9 cellular contexts compared by ENCODE assay signal in genomic region chr16:30052671-30053372, GRCh38. TPM values are rescaled to one million over a fixed set of nuclear protein-coding genes. Genes with fewer than 3 reads are reported as not detected.
DNase-seq lines count a peak whose midpoint lies in the region; ATAC-seq and TF ChIP-seq lines count a peak whose summit lies in the region.
"Had no signal": no experiment of that assay in that cellular context is flagged by ENCODE, and none has a peak within 500 bp of the region (broad histone marks: within the 10 kb centered on the region; RNA-seq: fewer than 3 reads in every experiment).

No MANE protein-coding gene starts in this region.

- H3K4me1 ChIP-seq in KMS-11 (ENCODE audit: low read depth, poor library complexity, severe bottlenecking) (peaks cover 8% of the 10 kb centered on the region), PC-9 (replicated peaks; ENCODE audit: insufficient read depth) (peaks cover 20% of the 10 kb centered on the region), esophagus squamous epithelium (peaks cover 18 to 74% (median 28%) of the 10 kb centered on the region in 3 donors)

- no peaks in the 10 kb centered on the region for H3K79me2 ChIP-seq in KMS-11 (ENCODE audit: insufficient read depth, low read depth)
- H3K79me2 ChIP-seq in PC-9 (ENCODE audit: low read depth) = peaks cover 6% of the 10 kb centered on the region

- H3K9me2 ChIP-seq in PC-9 (ENCODE audit: insufficient read depth) = no peaks in the 10 kb centered on the region

- peak overlapping the region; percentile 81 for H2AFZ ChIP-seq in KMS-11 (ENCODE audit: low read depth)
- H2AFZ ChIP-seq in PC-9 = peak overlapping the region; percentile 70

- H3K36me3 ChIP-seq in KMS-11 (ENCODE audit: insufficient read depth) (no peaks in the 10 kb centered on the region), PC-9 (ENCODE audit: low read depth) (no peaks in the 10 kb centered on the region), esophagus squamous epithelium (no peaks in the 10 kb centered on the region)

- H3F3A ChIP-seq in PC-9 (ENCODE audit: insufficient read depth, low read depth) = peaks cover 48% of the 10 kb centered on the region

- H3K4me2 ChIP-seq in KMS-11 (peak overlapping the region; percentile 99), PC-9 (peak overlapping the region; percentile 95)

- peak overlapping the region; percentile 86 for H3K4me3 Mint-ChIP-seq in activated T-cell treated with anti-CD3 and anti-CD28 coated beads, Interleukin-2, amount 50 U/mL, for 4 hours

- H3K27ac ChIP-seq in KMS-11 (peak overlapping the region; percentile 45; the same call in 1 of the 2 replicates), PC-9 (peak overlapping the region; percentile 28), esophagus squamous epithelium (peak overlapping the region; percentile 50 to 64 (median 56))

- H3K36me3 Mint-ChIP-seq in activated T-cell treated with anti-CD3 and anti-CD28 coated beads, Interleukin-2, amount 50 U/mL, for 4 hours (ENCODE audit: insufficient read depth) = no peaks in the 10 kb centered on the region

- H3K9me3 ChIP-seq in PC-9 (ENCODE audit: insufficient read depth, low read depth) = no peaks in the 10 kb centered on the region
- H3K9me3 ChIP-seq in esophagus squamous epithelium = no peaks in the 10 kb centered on the region

- CTCF ChIA-PET in PC-9 (lab: Charles Lee) = interaction anchor here (0.6 kb wide), 1 partner anchor 414 kb away, joined by 9 read pairs; no protein-coding TSS in a partner anchor

- H4K20me1 ChIP-seq in KMS-11 (ENCODE audit: insufficient read depth) (no peaks in the 10 kb centered on the region), PC-9 (ENCODE audit: insufficient read depth) (no peaks in the 10 kb centered on the region)

- peaks cover 20% of the 10 kb centered on the region for H3K4me1 Mint-ChIP-seq in activated T-cell treated with anti-CD3 and anti-CD28 coated beads, Interleukin-2, amount 50 U/mL, for 4 hours (ENCODE audit: low read depth)

- H3K4me3 ChIP-seq in KMS-11 (IDR thresholded peaks at IDR 0.05; ENCODE audit: insufficient read depth, low read depth, low read length) (no peak overlapping the region), PC-9 (peak overlapping the region; percentile 66), esophagus squamous epithelium (peak overlapping the region; percentile 51 to 88 (median 63))

- no peaks in the 10 kb centered on the region for H3K27me3 ChIP-seq in KMS-11 (ENCODE audit: insufficient read depth, low read depth)
- no peaks in the 10 kb centered on the region for H3K27me3 ChIP-seq in PC-9 (ENCODE audit: insufficient read depth, low read depth)
- H3K27me3 ChIP-seq in esophagus squamous epithelium = no peaks in the 10 kb centered on the region

- no TSS peak for BruUV-seq in PC-9 (replicated peaks; lab: Mats Ljungman, UMichigan)

- H3K27me3 Mint-ChIP-seq in activated T-cell treated with anti-CD3 and anti-CD28 coated beads, Interleukin-2, amount 50 U/mL, for 4 hours (ENCODE audit: low read depth) = no peaks in the 10 kb centered on the region

- no peaks in the 10 kb centered on the region for H3K9me3 Mint-ChIP-seq in activated T-cell treated with anti-CD3 and anti-CD28 coated beads, Interleukin-2, amount 50 U/mL, for 4 hours

- intact Hi-C loops in PC-9 (cut with micrococcal nuclease; ENCODE audit: unreplicated experiment) (loop anchor here (1.0 to 5.0 kb wide), 2 partner anchors 11 to 354 kb away; partner anchors contain the start of gene ZNF771), esophagus squamous epithelium (cut with DNase I) (no loop called here)

- TF ChIP-seq CTCF in KMS-11 (conservative IDR thresholded peaks at IDR 0.05; ENCODE audit: low read depth, low read length) (no peak), PC-9 (conservative IDR thresholded peaks at IDR 0.05) (no peak), esophagus squamous epithelium (IDR thresholded peaks at IDR 0.05) (peak in 1 of 6 experiments; percentile 25)

- POLR2A ChIA-PET in PC-9 (lab: Charles Lee; ENCODE audit: unreplicated experiment) = interaction anchor here (0.6 to 0.8 kb wide), 4 partner anchors 37 to 606 kb away, joined by 3 to 4 read pairs (median 4); no protein-coding TSS in a partner anchor

- peak overlapping the region; percentile 74 for H3K9ac ChIP-seq in KMS-11

- DNase-seq in C1 segment of cervical spinal cord (lab: John Stamatoyannopoulos, UW) (peak; percentile 45 to 89 (median 78)), PC-9 (peak; percentile 83 to 98), esophagus squamous epithelium (lab: John Stamatoyannopoulos, UW) (peak; percentile 47), myocyte (ENCODE audit: low read depth) (peak; percentile 91)
- peak; percentile 87 for DNase-seq in activated T-cell treated with anti-CD3 and anti-CD28 coated beads, Interleukin-2, amount 50 U/mL, for 4 hours
- peak; percentile 80 to 83 for DNase-seq in stimulated activated CD8-positive, alpha-beta memory T cell treated with anti-CD3 and anti-CD28 coated beads, Interleukin-7, amount 100 ng/mL, for 1 hour (ENCODE audit: low read depth in 2 of 2)

- peak; percentile 52 for ATAC-seq in GM19467 (IDR thresholded peaks at IDR 0.05; ENCODE audit: unreplicated experiment)
- ATAC-seq in activated T-cell treated with anti-CD3 and anti-CD28 coated beads, Interleukin-2, amount 50 U/mL, for 4 hours = peak; percentile 85 to 86

- no peak for TF ChIP-seq POLR2A in esophagus squamous epithelium (IDR thresholded peaks at IDR 0.05)

- 3 to 7% methylated on average over 15 to 30 of the region's 58 CpGs for WGBS in esophagus squamous epithelium, 2 donors

RNA-seq across cellular contexts. Expression of gene ALDOA, which starts 12.7 kb away (rescaled TPM):
- 2,395 and 3,090 TPM in 2 replicates for total RNA-seq in PC-9 (2021)
- total RNA-seq in activated T-cell treated with anti-CD3 and anti-CD28 coated beads, Interleukin-2, amount 50 U/mL, for 4 hours = 1,000 to 10,000 TPM; 2,101 to 2,362 (median 2,220) TPM
- 1,000 to 10,000 TPM; 1,024 to 1,551 (median 1,380) TPM for total RNA-seq in esophagus squamous epithelium
- 2,927 and 3,693 TPM in 2 replicates for total RNA-seq in myocyte
- 2,123 TPM for polyA plus RNA-seq in myocyte (2012)

RNA-seq across cellular contexts. Expression of gene TLCD3B, which starts 21.8 kb away (rescaled TPM):
- 5.8 and 9.7 TPM in 2 replicates for total RNA-seq in PC-9 (2021)
- total RNA-seq in activated T-cell treated with anti-CD3 and anti-CD28 coated beads, Interleukin-2, amount 50 U/mL, for 4 hours = under 1 TPM; 0.22 to 0.33 (median 0.32) TPM
- not detected for total RNA-seq in esophagus squamous epithelium
- 0.21 and 1.0 TPM in 2 replicates for total RNA-seq in myocyte
- 0.26 TPM for polyA plus RNA-seq in myocyte (2012)

RNA-seq across cellular contexts. Expression of gene PPP4C, which starts 23.0 kb away (rescaled TPM):
- total RNA-seq in PC-9 (2021) (246 and 268 TPM in 2 replicates), esophagus squamous epithelium (100 to 1,000 TPM in 1 of 4 donors, 10 to 100 TPM in 3; 67.9 to 100 (median 78.4) TPM), myocyte (79.8 and 80.3 TPM in 2 replicates)
- 100 to 1,000 TPM; 147 to 164 (median 152) TPM for total RNA-seq in activated T-cell treated with anti-CD3 and anti-CD28 coated beads, Interleukin-2, amount 50 U/mL, for 4 hours
- 113 TPM for polyA plus RNA-seq in myocyte (2012)

RNA-seq across cellular contexts. Expression of gene C16orf92, which starts 29.8 kb away (rescaled TPM):
- total RNA-seq in PC-9 (2021) (not detected in 2 replicates), esophagus squamous epithelium (not detected), myocyte (not detected in 2 replicates)
- not detected for total RNA-seq in activated T-cell treated with anti-CD3 and anti-CD28 coated beads, Interleukin-2, amount 50 U/mL, for 4 hours
- not detected for polyA plus RNA-seq in myocyte (2012)
- total RNA-seq: T-helper 1 cell treated with Interleukin-12 subunit alpha and Interleukin-12 subunit beta and Interleukin-4 antibody, amounts not matched to agents 30 ng/mL and 1 ng/mL, for 36 hours had no signal

RNA-seq across cellular contexts. Expression of gene TBX6, which starts 38.9 kb away (rescaled TPM):
- total RNA-seq in PC-9 (2021) (8.3 and 9.6 TPM in 2 replicates), esophagus squamous epithelium (1 to 10 TPM; 1.9 to 6.2 (median 4.7) TPM), myocyte (0.45 and 1.4 TPM in 2 replicates)
- under 1 TPM; 0.33 to 0.87 (median 0.48) TPM for total RNA-seq in activated T-cell treated with anti-CD3 and anti-CD28 coated beads, Interleukin-2, amount 50 U/mL, for 4 hours
- 0.34 TPM for polyA plus RNA-seq in myocyte (2012)
